Comparison of ENCODE assay signal across 23 cellular contexts in genomic region chrX:143081231-143081630, GRCh38. TPM values are rescaled to one million over a fixed set of nuclear protein-coding genes. Genes with fewer than 3 reads are reported as not detected.
"Had no signal": no experiment of that assay in that cellular context is flagged by ENCODE, and none has a peak within 500 bp of the region (broad histone marks: within the 10 kb centered on the region; RNA-seq: fewer than 3 reads in every experiment).

No MANE protein-coding gene starts in this region.

- H3K27ac ChIP-seq: breast epithelium, foreskin keratinocyte, tibial nerve, vagina had no signal

- H3K4me3 ChIP-seq: breast epithelium, tibial nerve, vagina had no signal

- H3K27me3 ChIP-seq: breast epithelium, foreskin keratinocyte, tibial nerve, vagina had no signal

- DNase-seq: activated CD4-positive, alpha-beta T cell treated with anti-CD3 and anti-CD28 coated beads, Interleukin-2, amount 10 ng/mL, durations not matched to agents 24 days and 14 days; activated CD4-positive, CD25-positive, alpha-beta regulatory T cell; activated CD8-positive, alpha-beta memory T cell treated with anti-CD3 and anti-CD28 coated beads for 24 hours; activated gamma-delta T cell treated with Interleukin-2 at 50 U/mL for 16 hours; anterior cingulate cortex; effector memory CD4-positive, alpha-beta T cell; foreskin keratinocyte; glutamatergic neuron; hypothalamus; left ventricle myocardium superior; naive thymus-derived CD8-positive, alpha-beta T cell; posterior cingulate gyrus; stimulated activated CD4-positive, alpha-beta T cell treated with anti-CD3 and anti-CD28 coated beads, Interleukin-2, amount 100 ng/mL, for 48 hours had no signal

- H3K4me1 ChIP-seq: breast epithelium, foreskin keratinocyte, tibial nerve, vagina had no signal

- H3K9me3 ChIP-seq: breast epithelium, tibial nerve, vagina had no signal

- H3K36me3 Mint-ChIP-seq: memory B cell; stimulated activated memory B cell treated with anti-CD40 and anti-IgM and Interleukin-4, amounts not matched to agents 10 μg/mL and 1 μg/mL and 100 μg/mL, for 72 hours had no signal

- H3K4me3 Mint-ChIP-seq: activated CD4-positive, alpha-beta T cell treated with anti-CD3 and anti-CD28 coated beads, Interleukin-2, amount 10 ng/mL, durations not matched to agents 24 days and 14 days; dendritic cell treated with granulocyte-macrophage colony-stimulating factor and Interleukin-4, amounts not matched to agents 40 ng/mL and 50 ng/mL, for 4 days; memory B cell; naive thymus-derived CD8-positive, alpha-beta T cell; stimulated activated memory B cell treated with anti-CD40 and anti-IgM and Interleukin-4, amounts not matched to agents 10 μg/mL and 1 μg/mL and 100 μg/mL, for 72 hours had no signal

- H3K27ac Mint-ChIP-seq: activated CD4-positive, alpha-beta T cell treated with anti-CD3 and anti-CD28 coated beads, Interleukin-2, amount 10 ng/mL, durations not matched to agents 24 days and 14 days; dendritic cell treated with granulocyte-macrophage colony-stimulating factor and Interleukin-4, amounts not matched to agents 40 ng/mL and 50 ng/mL, for 4 days; memory B cell; naive thymus-derived CD8-positive, alpha-beta T cell; stimulated activated memory B cell treated with anti-CD40 and anti-IgM and Interleukin-4, amounts not matched to agents 10 μg/mL and 1 μg/mL and 100 μg/mL, for 72 hours had no signal

- ATAC-seq: foreskin keratinocyte; left ventricle myocardium superior; naive thymus-derived CD8-positive, alpha-beta T cell; stimulated activated memory B cell treated with anti-CD40 and anti-IgM and Interleukin-4, amounts not matched to agents 10 μg/mL and 1 μg/mL and 100 μg/mL, for 72 hours had no signal

- H3K36me3 ChIP-seq: breast epithelium, tibial nerve, vagina had no signal

- H3K27me3 Mint-ChIP-seq: activated CD4-positive, alpha-beta T cell treated with anti-CD3 and anti-CD28 coated beads, Interleukin-2, amount 10 ng/mL, durations not matched to agents 24 days and 14 days; dendritic cell treated with granulocyte-macrophage colony-stimulating factor and Interleukin-4, amounts not matched to agents 40 ng/mL and 50 ng/mL, for 4 days; memory B cell; naive thymus-derived CD8-positive, alpha-beta T cell; stimulated activated memory B cell treated with anti-CD40 and anti-IgM and Interleukin-4, amounts not matched to agents 10 μg/mL and 1 μg/mL and 100 μg/mL, for 72 hours had no signal

- H3K4me1 Mint-ChIP-seq: activated CD4-positive, alpha-beta T cell treated with anti-CD3 and anti-CD28 coated beads, Interleukin-2, amount 10 ng/mL, durations not matched to agents 24 days and 14 days; memory B cell; naive thymus-derived CD8-positive, alpha-beta T cell; stimulated activated memory B cell treated with anti-CD40 and anti-IgM and Interleukin-4, amounts not matched to agents 10 μg/mL and 1 μg/mL and 100 μg/mL, for 72 hours had no signal

RNA-seq across cellular contexts. Expression of gene SPANXN4, which starts 55.5 kb away (rescaled TPM):
- total RNA-seq: activated CD4-positive, alpha-beta T cell treated with anti-CD3 and anti-CD28 coated beads, Interleukin-2, amount 10 ng/mL, durations not matched to agents 24 days and 14 days; breast epithelium; cerebellum; foreskin keratinocyte; kidney epithelial cell; left ventricle myocardium superior; mucosa of gallbladder; naive thymus-derived CD8-positive, alpha-beta T cell; skeletal muscle tissue; tibial nerve; vagina had no signal
- polyA plus RNA-seq: foreskin keratinocyte; naive thymus-derived CD8-positive, alpha-beta T cell had no signal
